2 cellular contexts compared by ENCODE assay signal in the genomic region with DNA sequence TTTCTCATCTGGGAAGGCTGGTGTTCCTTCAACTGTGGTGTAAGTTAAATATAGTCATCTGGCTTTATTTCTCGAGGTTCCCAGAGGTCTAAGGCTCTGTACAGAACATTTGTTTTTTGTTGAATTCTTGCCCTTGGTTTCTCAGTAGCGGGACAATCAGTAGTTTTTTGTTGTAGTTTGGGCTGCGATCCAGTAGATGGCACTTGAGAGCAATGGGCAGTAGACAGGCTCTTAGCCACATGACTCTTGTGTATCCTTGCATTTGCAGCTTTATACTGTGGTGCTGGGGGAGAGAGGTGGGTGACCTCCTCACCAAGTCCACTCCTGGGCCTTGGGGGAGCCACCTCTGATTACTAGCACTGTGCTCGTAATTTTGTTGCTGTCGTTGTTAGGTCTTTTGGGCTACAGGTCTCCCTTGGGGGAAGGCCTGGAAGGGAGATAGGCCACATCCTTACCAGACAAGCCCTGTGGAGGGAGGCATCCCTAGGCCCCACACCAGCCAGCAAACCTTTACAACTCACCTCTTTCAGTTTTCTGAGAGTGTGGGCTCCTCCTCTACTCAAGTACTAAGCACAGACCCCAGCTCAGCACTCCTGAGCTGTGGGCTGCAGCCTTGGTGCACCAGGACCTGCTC.
TF ChIP-seq lines count a peak whose summit lies in the region.

No MANE protein-coding gene starts in this region.

TF ChIP-seq in GM23338, 12 proteins besides CTCF, POLR2A, EP300 and RAD21 (continued from another document):
- TF ChIP-seq ZNF331 (CRISPR knock-in tag; IDR thresholded peaks at IDR 0.05; ENCODE audit: low read depth) (no peak), POLR2AphosphoS5 (IDR thresholded peaks at IDR 0.05; ENCODE audit: low read depth) (no peak), ZNF114 (CRISPR knock-in tag; IDR thresholded peaks at IDR 0.05) (no peak), STAT1 (IDR thresholded peaks at IDR 0.05; ENCODE audit: unreplicated experiment) (no peak), CREB1 (CRISPR knock-in tag; IDR thresholded peaks at IDR 0.05; ENCODE audit: low read depth) (no peak), EZH2 (IDR thresholded peaks at IDR 0.05; ENCODE audit: low read depth, unreplicated experiment) (no peak), EZH2phosphoT487 (IDR thresholded peaks at IDR 0.05; ENCODE audit: unreplicated experiment) (no peak), JUNB (IDR thresholded peaks at IDR 0.05; ENCODE audit: unreplicated experiment) (no peak), NANOG (IDR thresholded peaks at IDR 0.05; ENCODE audit: borderline replicate concordance) (no peak)
- TF ChIP-seq, protein P1, sequence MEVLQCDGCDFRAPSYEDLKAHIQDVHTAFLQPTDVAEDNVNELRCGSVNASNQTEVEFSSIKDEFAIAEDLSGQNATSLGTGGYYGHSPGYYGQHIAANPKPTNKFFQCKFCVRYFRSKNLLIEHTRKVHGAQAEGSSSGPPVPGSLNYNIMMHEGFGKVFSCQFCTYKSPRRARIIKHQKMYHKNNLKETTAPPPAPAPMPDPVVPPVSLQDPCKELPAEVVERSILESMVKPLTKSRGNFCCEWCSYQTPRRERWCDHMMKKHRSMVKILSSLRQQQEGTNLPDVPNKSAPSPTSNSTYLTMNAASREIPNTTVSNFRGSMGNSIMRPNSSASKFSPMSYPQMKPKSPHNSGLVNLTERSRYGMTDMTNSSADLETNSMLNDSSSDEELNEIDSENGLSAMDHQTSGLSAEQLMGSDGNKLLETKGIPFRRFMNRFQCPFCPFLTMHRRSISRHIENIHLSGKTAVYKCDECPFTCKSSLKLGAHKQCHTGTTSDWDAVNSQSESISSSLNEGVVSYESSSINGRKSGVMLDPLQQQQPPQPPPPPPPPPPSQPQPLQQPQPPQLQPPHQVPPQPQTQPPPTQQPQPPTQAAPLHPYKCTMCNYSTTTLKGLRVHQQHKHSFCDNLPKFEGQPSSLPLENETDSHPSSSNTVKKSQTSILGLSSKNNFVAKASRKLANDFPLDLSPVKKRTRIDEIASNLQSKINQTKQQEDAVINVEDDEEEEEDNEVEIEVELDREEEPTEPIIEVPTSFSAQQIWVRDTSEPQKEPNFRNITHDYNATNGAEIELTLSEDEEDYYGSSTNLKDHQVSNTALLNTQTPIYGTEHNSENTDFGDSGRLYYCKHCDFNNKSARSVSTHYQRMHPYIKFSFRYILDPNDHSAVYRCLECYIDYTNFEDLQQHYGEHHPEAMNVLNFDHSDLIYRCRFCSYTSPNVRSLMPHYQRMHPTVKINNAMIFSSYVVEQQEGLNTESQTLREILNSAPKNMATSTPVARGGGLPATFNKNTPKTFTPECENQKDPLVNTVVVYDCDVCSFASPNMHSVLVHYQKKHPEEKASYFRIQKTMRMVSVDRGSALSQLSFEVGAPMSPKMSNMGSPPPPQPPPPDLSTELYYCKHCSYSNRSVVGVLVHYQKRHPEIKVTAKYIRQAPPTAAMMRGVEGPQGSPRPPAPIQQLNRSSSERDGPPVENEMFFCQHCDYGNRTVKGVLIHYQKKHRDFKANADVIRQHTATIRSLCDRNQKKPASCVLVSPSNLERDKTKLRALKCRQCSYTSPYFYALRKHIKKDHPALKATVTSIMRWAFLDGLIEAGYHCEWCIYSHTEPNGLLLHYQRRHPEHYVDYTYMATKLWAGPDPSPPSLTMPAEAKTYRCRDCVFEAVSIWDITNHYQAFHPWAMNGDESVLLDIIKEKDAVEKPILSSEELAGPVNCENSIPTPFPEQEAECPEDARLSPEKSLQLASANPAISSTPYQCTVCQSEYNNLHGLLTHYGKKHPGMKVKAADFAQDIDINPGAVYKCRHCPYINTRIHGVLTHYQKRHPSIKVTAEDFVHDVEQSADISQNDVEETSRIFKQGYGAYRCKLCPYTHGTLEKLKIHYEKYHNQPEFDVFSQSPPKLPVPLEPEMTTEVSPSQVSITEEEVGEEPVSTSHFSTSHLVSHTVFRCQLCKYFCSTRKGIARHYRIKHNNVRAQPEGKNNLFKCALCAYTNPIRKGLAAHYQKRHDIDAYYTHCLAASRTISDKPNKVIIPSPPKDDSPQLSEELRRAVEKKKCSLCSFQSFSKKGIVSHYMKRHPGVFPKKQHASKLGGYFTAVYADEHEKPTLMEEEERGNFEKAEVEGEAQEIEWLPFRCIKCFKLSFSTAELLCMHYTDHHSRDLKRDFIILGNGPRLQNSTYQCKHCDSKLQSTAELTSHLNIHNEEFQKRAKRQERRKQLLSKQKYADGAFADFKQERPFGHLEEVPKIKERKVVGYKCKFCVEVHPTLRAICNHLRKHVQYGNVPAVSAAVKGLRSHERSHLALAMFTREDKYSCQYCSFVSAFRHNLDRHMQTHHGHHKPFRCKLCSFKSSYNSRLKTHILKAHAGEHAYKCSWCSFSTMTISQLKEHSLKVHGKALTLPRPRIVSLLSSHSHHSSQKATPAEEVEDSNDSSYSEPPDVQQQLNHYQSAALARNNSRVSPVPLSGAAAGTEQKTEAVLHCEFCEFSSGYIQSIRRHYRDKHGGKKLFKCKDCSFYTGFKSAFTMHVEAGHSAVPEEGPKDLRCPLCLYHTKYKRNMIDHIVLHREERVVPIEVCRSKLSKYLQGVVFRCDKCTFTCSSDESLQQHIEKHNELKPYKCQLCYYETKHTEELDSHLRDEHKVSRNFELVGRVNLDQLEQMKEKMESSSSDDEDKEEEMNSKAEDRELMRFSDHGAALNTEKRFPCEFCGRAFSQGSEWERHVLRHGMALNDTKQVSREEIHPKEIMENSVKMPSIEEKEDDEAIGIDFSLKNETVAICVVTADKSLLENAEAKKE (CRISPR knock-in tag; IDR thresholded peaks at IDR 0.05), result no peak
- TF ChIP-seq, protein P2, sequence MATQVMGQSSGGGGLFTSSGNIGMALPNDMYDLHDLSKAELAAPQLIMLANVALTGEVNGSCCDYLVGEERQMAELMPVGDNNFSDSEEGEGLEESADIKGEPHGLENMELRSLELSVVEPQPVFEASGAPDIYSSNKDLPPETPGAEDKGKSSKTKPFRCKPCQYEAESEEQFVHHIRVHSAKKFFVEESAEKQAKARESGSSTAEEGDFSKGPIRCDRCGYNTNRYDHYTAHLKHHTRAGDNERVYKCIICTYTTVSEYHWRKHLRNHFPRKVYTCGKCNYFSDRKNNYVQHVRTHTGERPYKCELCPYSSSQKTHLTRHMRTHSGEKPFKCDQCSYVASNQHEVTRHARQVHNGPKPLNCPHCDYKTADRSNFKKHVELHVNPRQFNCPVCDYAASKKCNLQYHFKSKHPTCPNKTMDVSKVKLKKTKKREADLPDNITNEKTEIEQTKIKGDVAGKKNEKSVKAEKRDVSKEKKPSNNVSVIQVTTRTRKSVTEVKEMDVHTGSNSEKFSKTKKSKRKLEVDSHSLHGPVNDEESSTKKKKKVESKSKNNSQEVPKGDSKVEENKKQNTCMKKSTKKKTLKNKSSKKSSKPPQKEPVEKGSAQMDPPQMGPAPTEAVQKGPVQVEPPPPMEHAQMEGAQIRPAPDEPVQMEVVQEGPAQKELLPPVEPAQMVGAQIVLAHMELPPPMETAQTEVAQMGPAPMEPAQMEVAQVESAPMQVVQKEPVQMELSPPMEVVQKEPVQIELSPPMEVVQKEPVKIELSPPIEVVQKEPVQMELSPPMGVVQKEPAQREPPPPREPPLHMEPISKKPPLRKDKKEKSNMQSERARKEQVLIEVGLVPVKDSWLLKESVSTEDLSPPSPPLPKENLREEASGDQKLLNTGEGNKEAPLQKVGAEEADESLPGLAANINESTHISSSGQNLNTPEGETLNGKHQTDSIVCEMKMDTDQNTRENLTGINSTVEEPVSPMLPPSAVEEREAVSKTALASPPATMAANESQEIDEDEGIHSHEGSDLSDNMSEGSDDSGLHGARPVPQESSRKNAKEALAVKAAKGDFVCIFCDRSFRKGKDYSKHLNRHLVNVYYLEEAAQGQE (IDR thresholded peaks at IDR 0.05; ENCODE audit: unreplicated experiment), result no peak
TF ChIP-seq in GM23338: peak in this region for 0.

TF ChIP-seq in liver, 16 proteins besides CTCF, POLR2A, EP300 and RAD21 (continued from another document):
- TF ChIP-seq, protein P3, sequence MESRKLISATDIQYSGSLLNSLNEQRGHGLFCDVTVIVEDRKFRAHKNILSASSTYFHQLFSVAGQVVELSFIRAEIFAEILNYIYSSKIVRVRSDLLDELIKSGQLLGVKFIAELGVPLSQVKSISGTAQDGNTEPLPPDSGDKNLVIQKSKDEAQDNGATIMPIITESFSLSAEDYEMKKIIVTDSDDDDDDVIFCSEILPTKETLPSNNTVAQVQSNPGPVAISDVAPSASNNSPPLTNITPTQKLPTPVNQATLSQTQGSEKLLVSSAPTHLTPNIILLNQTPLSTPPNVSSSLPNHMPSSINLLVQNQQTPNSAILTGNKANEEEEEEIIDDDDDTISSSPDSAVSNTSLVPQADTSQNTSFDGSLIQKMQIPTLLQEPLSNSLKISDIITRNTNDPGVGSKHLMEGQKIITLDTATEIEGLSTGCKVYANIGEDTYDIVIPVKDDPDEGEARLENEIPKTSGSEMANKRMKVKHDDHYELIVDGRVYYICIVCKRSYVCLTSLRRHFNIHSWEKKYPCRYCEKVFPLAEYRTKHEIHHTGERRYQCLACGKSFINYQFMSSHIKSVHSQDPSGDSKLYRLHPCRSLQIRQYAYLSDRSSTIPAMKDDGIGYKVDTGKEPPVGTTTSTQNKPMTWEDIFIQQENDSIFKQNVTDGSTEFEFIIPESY (IDR thresholded peaks at IDR 0.05), result no peak
- TF ChIP-seq FOXA2 (IDR thresholded peaks at IDR 0.05) (no peak), EGR1 (IDR thresholded peaks at IDR 0.05; ENCODE audit: low read depth in 2 of 2) (no peak), NR2F2 (IDR thresholded peaks at IDR 0.05) (no peak), GABPA (IDR thresholded peaks at IDR 0.05 in 1 of 2, conservative IDR thresholded peaks at IDR 0.05 in 1 of 2) (no peak), YY1 (IDR thresholded peaks at IDR 0.05) (no peak), HNF4G (IDR thresholded peaks at IDR 0.05) (no peak), SP1 (IDR thresholded peaks at IDR 0.05) (no peak)
- TF ChIP-seq, protein P2 (IDR thresholded peaks at IDR 0.05), result no peak
- TF ChIP-seq, protein P4, sequence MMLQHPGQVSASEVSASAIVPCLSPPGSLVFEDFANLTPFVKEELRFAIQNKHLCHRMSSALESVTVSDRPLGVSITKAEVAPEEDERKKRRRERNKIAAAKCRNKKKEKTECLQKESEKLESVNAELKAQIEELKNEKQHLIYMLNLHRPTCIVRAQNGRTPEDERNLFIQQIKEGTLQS (IDR thresholded peaks at IDR 0.05), result no peak
- TF ChIP-seq, protein P5, sequence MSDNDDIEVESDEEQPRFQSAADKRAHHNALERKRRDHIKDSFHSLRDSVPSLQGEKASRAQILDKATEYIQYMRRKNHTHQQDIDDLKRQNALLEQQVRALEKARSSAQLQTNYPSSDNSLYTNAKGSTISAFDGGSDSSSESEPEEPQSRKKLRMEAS (IDR thresholded peaks at IDR 0.05), result no peak
